In genomic region chr12:6378709-6379427, GRCh38 we compare ENCODE assay signal across 23 cellular contexts. TPM values are rescaled to one million over a fixed set of nuclear protein-coding genes. Genes with fewer than 3 reads are reported as not detected.
DNase-seq lines count a peak whose midpoint lies in the region; ATAC-seq and TF ChIP-seq lines count a peak whose summit lies in the region.
"Had no signal": no experiment of that assay in that cellular context is flagged by ENCODE, and none has a peak within 500 bp of the region (broad histone marks: within the 10 kb centered on the region; RNA-seq: fewer than 3 reads in every experiment).

No MANE protein-coding gene starts in this region.

- peak overlapping the region in 6 of 11 experiments; percentile 7 to 67 (median 40); a peak in 9 of 22 replicates for H3K27ac ChIP-seq in BLaER1 treated with 17β-estradiol and CSF1 and Interleukin-3, amounts not matched to agents 10 nM and 100 nM
- H3K27ac ChIP-seq in IMR-90 (ENCODE audit: insufficient read depth, low read length) (no peak overlapping the region), endodermal cell (ENCODE audit: low read depth, low read length) (no peak overlapping the region)
- H3K27ac ChIP-seq: cardiac muscle cell, vagina had no signal

- H4K91ac ChIP-seq in IMR-90 (ENCODE audit: insufficient read depth, low read depth, low read length): no peak overlapping the region

- H3K4me3 ChIP-seq in BLaER1 treated with 17β-estradiol and CSF1 and Interleukin-3, amounts not matched to agents 10 nM and 100 nM: 0 out of 20 replicates have a peak overlapping the region, but pooled peaks of 1 of the 10 experiments have one; percentile 2
- no peak overlapping the region for H3K4me3 ChIP-seq in IMR-90 (ENCODE audit: insufficient read depth, low read depth, low read length)
- H3K4me3 ChIP-seq in endodermal cell (ENCODE audit: low read length): no peak overlapping the region
- H3K4me3 ChIP-seq: cardiac muscle cell, vagina had no signal

- H2AK5ac ChIP-seq in IMR-90 (ENCODE audit: low read depth, low read length): no peak overlapping the region

- H2BK5ac ChIP-seq in IMR-90 (ENCODE audit: low read depth, low read length, poor library complexity, severe bottlenecking): no peak overlapping the region

- H3K23ac ChIP-seq in IMR-90 (ENCODE audit: low read depth, low read length): no peak overlapping the region

- peaks cover 6 to 12% of the 10 kb centered on the region in 2 experiments; a peak in 2 of 4 replicates for H3K79me1 ChIP-seq in IMR-90 (ENCODE audit: low read depth in 1 of 2, low read length in 2 of 2)

- BruUV-seq in IMR-90 (replicated peaks; lab: Mats Ljungman, UMichigan): no TSS peak

- no peak for DNase-seq in IMR-90
- DNase-seq in pons (ENCODE audit: low spot score): peak; percentile 43
- no peak for DNase-seq in NCI-H748 (lab: John Stamatoyannopoulos, UW; ENCODE audit: unreplicated experiment)
- DNase-seq in endodermal cell: no peak
- DNase-seq in COR-L47 (lab: John Stamatoyannopoulos, UW): no peak
- no peak for DNase-seq in T-helper 17 cell
- DNase-seq: activated CD4-positive, alpha-beta T cell treated with anti-CD3 and anti-CD28 coated beads, Interleukin-2, amount 10 ng/mL, durations not matched to agents 24 days and 14 days; activated CD8-positive, alpha-beta memory T cell treated with anti-CD3 and anti-CD28 coated beads, Interleukin-2, amount 50 U/mL, for 4 hours; activated gamma-delta T cell treated with Interleukin-2 at 50 U/mL for 16 hours; erythroblast; Karpas-422; NCI-H1436; NCI-H2171 treated with DMSO at 0.1 percent for 48 hours; NCI-H82; retina had no signal

- TF ChIP-seq RAD21 in IMR-90 (IDR thresholded peaks at IDR 0.05; ENCODE audit: low read length): no peak

- TF ChIP-seq CTCF in IMR-90 (conservative IDR thresholded peaks at IDR 0.05; ENCODE audit: low read depth, low read length) (no peak), endodermal cell (conservative IDR thresholded peaks at IDR 0.05) (no peak)

- no peak overlapping the region for H3K14ac ChIP-seq in IMR-90 (replicated peaks; ENCODE audit: low read depth, low read length)

- peaks cover 92% of the 10 kb centered on the region for H3K4me1 Mint-ChIP-seq in dendritic cell treated with granulocyte-macrophage colony-stimulating factor and Interleukin-4, amounts not matched to agents 40 ng/mL and 50 ng/mL, for 4 days (ENCODE audit: low read depth)
- H3K4me1 Mint-ChIP-seq in endodermal cell (peaks cover 73% of the 10 kb centered on the region), T-helper 17 cell (peaks cover 21% of the 10 kb centered on the region)

- H3K4me2 ChIP-seq in BLaER1 treated with 17β-estradiol and CSF1 and Interleukin-3, amounts not matched to agents 10 nM and 100 nM: peak overlapping the region; percentile 27 to 89 (median 73); a peak in 21 of 22 replicates
- no peak overlapping the region for H3K4me2 ChIP-seq in IMR-90 (ENCODE audit: low read depth, low read length)

- H2BK120ac ChIP-seq in IMR-90 (ENCODE audit: low read depth, low read length): no peak overlapping the region

- H3K9ac ChIP-seq in BLaER1 treated with 17β-estradiol and CSF1 and Interleukin-3, amounts not matched to agents 10 nM and 100 nM: peak overlapping the region in 4 of 11 experiments; percentile 24 to 49 (median 39); a peak in 5 of 22 replicates
- no peak overlapping the region for H3K9ac ChIP-seq in IMR-90 (ENCODE audit: low read depth, low read length)
- no peak overlapping the region for H3K9ac ChIP-seq in endodermal cell (ENCODE audit: extremely low read depth, low read length, poor library complexity, severe bottlenecking)

- in situ Hi-C loops in IMR-90 (cut with MboI; ENCODE audit: low sequenced_read_pairs): no loop called here

- H2AK9ac ChIP-seq in IMR-90 (replicated peaks; ENCODE audit: low read depth, low read length, poor library complexity): no peak overlapping the region

- peaks cover 0 to 51% (median 41%) of the 10 kb centered on the region in 11 experiments; a peak in 17 of 22 replicates for H3K27me3 ChIP-seq in BLaER1 treated with 17β-estradiol and CSF1 and Interleukin-3, amounts not matched to agents 10 nM and 100 nM
- H3K27me3 ChIP-seq in IMR-90 (ENCODE audit: control insufficient read depth, insufficient read depth, low read length): no peaks in the 10 kb centered on the region
- H3K27me3 ChIP-seq in endodermal cell (ENCODE audit: control insufficient read depth, insufficient read depth, low read length, poor library complexity, severe bottlenecking): peaks cover 12% of the 10 kb centered on the region
- H3K27me3 ChIP-seq: vagina had no signal

- no peak overlapping the region for H2BK20ac ChIP-seq in IMR-90 (ENCODE audit: low read depth, low read length)

- peaks cover 22% of the 10 kb centered on the region for H3K9me1 ChIP-seq in IMR-90 (ENCODE audit: insufficient read depth, low read length)

- peak overlapping the region; percentile 48 for H3K4me3 Mint-ChIP-seq in dendritic cell treated with granulocyte-macrophage colony-stimulating factor and Interleukin-4, amounts not matched to agents 40 ng/mL and 50 ng/mL, for 4 days
- no peak overlapping the region for H3K4me3 Mint-ChIP-seq in endodermal cell
- H3K4me3 Mint-ChIP-seq in T-helper 17 cell: no peak overlapping the region
- H3K4me3 Mint-ChIP-seq: activated CD4-positive, alpha-beta T cell treated with anti-CD3 and anti-CD28 coated beads, Interleukin-2, amount 10 ng/mL, durations not matched to agents 24 days and 14 days; stimulated activated naive CD8-positive, alpha-beta T cell treated with anti-CD3 and anti-CD28 coated beads, Interleukin-15, Interleukin-2, amounts not matched to agents 100 ng/mL and 50 ng/mL, for 24 hours had no signal

- H3K56ac ChIP-seq in IMR-90 (ENCODE audit: extremely low read depth, insufficient read depth, low read length): no peak overlapping the region

- H3K9me3 Mint-ChIP-seq in dendritic cell treated with granulocyte-macrophage colony-stimulating factor and Interleukin-4, amounts not matched to agents 40 ng/mL and 50 ng/mL, for 4 days: no peaks in the 10 kb centered on the region
- no peaks in the 10 kb centered on the region for H3K9me3 Mint-ChIP-seq in endodermal cell
- H3K9me3 Mint-ChIP-seq: activated CD4-positive, alpha-beta T cell treated with anti-CD3 and anti-CD28 coated beads, Interleukin-2, amount 10 ng/mL, durations not matched to agents 24 days and 14 days; stimulated activated naive CD8-positive, alpha-beta T cell treated with anti-CD3 and anti-CD28 coated beads, Interleukin-15, Interleukin-2, amounts not matched to agents 100 ng/mL and 50 ng/mL, for 24 hours had no signal

- no peak overlapping the region for H2AFZ ChIP-seq in IMR-90 (replicated peaks; ENCODE audit: low read length, poor library complexity)

- H3K36me3 ChIP-seq in BLaER1 treated with 17β-estradiol and CSF1 and Interleukin-3, amounts not matched to agents 10 nM and 100 nM: no peaks in the 10 kb centered on the region
- no peaks in the 10 kb centered on the region for H3K36me3 ChIP-seq in IMR-90 (ENCODE audit: control insufficient read depth, insufficient read depth, low read length)
- no peaks in the 10 kb centered on the region for H3K36me3 ChIP-seq in endodermal cell (ENCODE audit: control insufficient read depth, insufficient read depth, low read length)
- H3K36me3 ChIP-seq: cardiac muscle cell, vagina had no signal

- POLR2A ChIA-PET in IMR-90 (lab: Charles Lee; ENCODE audit: unreplicated experiment): no interaction called here

- 0 out of 2 replicates have a peak overlapping the region, but pooled peaks have one; percentile 17 for H3K4ac ChIP-seq in IMR-90 (ENCODE audit: low read depth, low read length)

- ATAC-seq in IMR-90 (ENCODE audit: low read depth) (no peak), T-helper 17 cell (no peak)

- no peaks in the 10 kb centered on the region for H4K20me1 ChIP-seq in BLaER1 treated with 17β-estradiol and CSF1 and Interleukin-3, amounts not matched to agents 10 nM and 100 nM
- H4K20me1 ChIP-seq in IMR-90 (ENCODE audit: insufficient read depth, low read length): no peaks in the 10 kb centered on the region

- no peak for TF ChIP-seq POLR2A in IMR-90 (IDR thresholded peaks at IDR 0.05; ENCODE audit: low read depth, low read length)

- dilution Hi-C loops in IMR-90 (cut with HindIII; ENCODE audit: low sequenced_read_pairs, unreplicated experiment): no loop called here

- intact Hi-C loops in IMR-90 (cut with micrococcal nuclease): no loop called here
- intact Hi-C loops in dendritic cell treated with granulocyte-macrophage colony-stimulating factor and Interleukin-4, amounts not matched to agents 40 ng/mL and 50 ng/mL, for 4 days (cut with micrococcal nuclease): loop anchor here (5.0 kb wide), 1 partner anchor 42 kb away; no protein-coding TSS in a partner anchor

- H4K8ac ChIP-seq in IMR-90 (ENCODE audit: low read depth in 2 of 2, low read length in 2 of 2): no peak overlapping the region

- H3K18ac ChIP-seq in IMR-90 (ENCODE audit: low read depth, low read length): no peak overlapping the region

- peaks cover 44 to 94% (median 68%) of the 10 kb centered on the region in 10 experiments for H3K4me1 ChIP-seq in BLaER1 treated with 17β-estradiol and CSF1 and Interleukin-3, amounts not matched to agents 10 nM and 100 nM
- peaks cover 20% of the 10 kb centered on the region for H3K4me1 ChIP-seq in IMR-90 (ENCODE audit: control insufficient read depth, insufficient read depth, low read length)
- peaks cover 31% of the 10 kb centered on the region for H3K4me1 ChIP-seq in endodermal cell (ENCODE audit: control insufficient read depth, insufficient read depth, low read length)

- H3K27me3 Mint-ChIP-seq in dendritic cell treated with granulocyte-macrophage colony-stimulating factor and Interleukin-4, amounts not matched to agents 40 ng/mL and 50 ng/mL, for 4 days: peaks cover 2% of the 10 kb centered on the region
- H3K27me3 Mint-ChIP-seq in endodermal cell (ENCODE audit: insufficient read depth) (peaks cover 25% of the 10 kb centered on the region), T-helper 17 cell (peaks cover 27% of the 10 kb centered on the region)

- no peak overlapping the region for H4K5ac ChIP-seq in IMR-90 (ENCODE audit: low read depth, low read length)

- CTCF ChIA-PET in IMR-90 (lab: Yijun Ruan, JAX): no interaction called here

- no peaks in the 10 kb centered on the region for H3K9me3 ChIP-seq in BLaER1 treated with 17β-estradiol and CSF1 and Interleukin-3, amounts not matched to agents 10 nM and 100 nM (replicated peaks in 1 of 11)
- H3K9me3 ChIP-seq in IMR-90 (ENCODE audit: control insufficient read depth, insufficient read depth, low read length) (no peaks in the 10 kb centered on the region), endodermal cell (ENCODE audit: control insufficient read depth, low read length) (no peaks in the 10 kb centered on the region), T-helper 17 cell (ENCODE audit: control insufficient read depth, low read length, poor library complexity, severe bottlenecking) (no peaks in the 10 kb centered on the region)
- H3K9me3 ChIP-seq: vagina had no signal

- peak overlapping the region; percentile 86 for H3K27ac Mint-ChIP-seq in dendritic cell treated with granulocyte-macrophage colony-stimulating factor and Interleukin-4, amounts not matched to agents 40 ng/mL and 50 ng/mL, for 4 days
- H3K27ac Mint-ChIP-seq in endodermal cell (no peak overlapping the region), T-helper 17 cell (no peak overlapping the region)
- H3K27ac Mint-ChIP-seq: activated CD4-positive, alpha-beta T cell treated with anti-CD3 and anti-CD28 coated beads, Interleukin-2, amount 10 ng/mL, durations not matched to agents 24 days and 14 days; stimulated activated naive CD8-positive, alpha-beta T cell treated with anti-CD3 and anti-CD28 coated beads, Interleukin-15, Interleukin-2, amounts not matched to agents 100 ng/mL and 50 ng/mL, for 24 hours had no signal

- H2BK15ac ChIP-seq in IMR-90 (ENCODE audit: low read depth, low read length): no peak overlapping the region

- no CpG with 5 or more reads among the region's 13 CpGs for WGBS in IMR-90 (ENCODE audit: extremely low coverage in 2 of 2, insufficient read length in 1 of 2), 2 experiments
- 91 to 100% methylated on average over 6 to 12 of the region's 13 CpGs for whole genome bisulfite sequencing in endodermal cell (ENCODE audit: insufficient coverage in 1 of 2, insufficient read length in 1 of 2), 2 experiments

- H3K36me3 Mint-ChIP-seq in dendritic cell treated with granulocyte-macrophage colony-stimulating factor and Interleukin-4, amounts not matched to agents 40 ng/mL and 50 ng/mL, for 4 days (ENCODE audit: low read depth): no peaks in the 10 kb centered on the region
- no peaks in the 10 kb centered on the region for H3K36me3 Mint-ChIP-seq in endodermal cell (ENCODE audit: low read depth)
- peaks cover 2% of the 10 kb centered on the region for H3K36me3 Mint-ChIP-seq in T-helper 17 cell (ENCODE audit: low read depth)

RNA-seq across cellular contexts. Expression of gene SCNN1A, which starts 3.5 kb away (rescaled TPM):
- total RNA-seq in IMR-90 (2012; rRNA removed): not detected in 2 replicates
- 0.24 and 0.41 TPM in 2 replicates for polyA plus RNA-seq in IMR-90 (2012; rRNA removed)
- 0.13 and 0.16 TPM in 2 replicates for polyA plus RNA-seq in IMR-90 (2012; cell fraction: cytosol; rRNA removed)
- polyA plus RNA-seq in IMR-90 (2012; cell fraction: nucleus; rRNA removed; ENCODE audit: low replicate concordance): 0.32 and 1.2 TPM in 2 replicates
- total RNA-seq in endodermal cell: 10 to 100 TPM; 32.1 to 87.7 TPM
- polyA plus RNA-seq in endodermal cell (2013, experiment 1 of 2): 9.0 TPM
- polyA plus RNA-seq in endodermal cell (2013, experiment 2 of 2): 4.3 TPM
- total RNA-seq in T-helper 17 cell: 1 to 10 TPM; 2.1 to 2.8 TPM
- total RNA-seq: activated CD4-positive, alpha-beta T cell treated with anti-CD3 and anti-CD28 coated beads, Interleukin-2, amount 10 ng/mL, durations not matched to agents 24 days and 14 days; glomerular endothelial cell; RPMI7951 had no signal
- polyA plus RNA-seq: cardiac muscle cell, neural cell had no signal

RNA-seq across cellular contexts. Expression of gene LTBR, which starts 5.1 kb away (rescaled TPM):
- total RNA-seq in IMR-90 (2012; rRNA removed) (19.7 and 24.7 TPM in 2 replicates), endodermal cell (1 to 10 TPM; 8.4 to 9.1 TPM), T-helper 17 cell (1 to 10 TPM in 1 of 2 donors, under 1 TPM in 1; 0.47 to 1.4 TPM)
- polyA plus RNA-seq in IMR-90 (2012; rRNA removed): 62.5 and 66.0 TPM in 2 replicates
- 71.8 and 82.3 TPM in 2 replicates for polyA plus RNA-seq in IMR-90 (2012; cell fraction: cytosol; rRNA removed)
- 71.5 and 142 TPM in 2 replicates for polyA plus RNA-seq in IMR-90 (2012; cell fraction: nucleus; rRNA removed; ENCODE audit: low replicate concordance)
- polyA plus RNA-seq in endodermal cell (2013, experiment 1 of 2): 1.5 TPM
- 1.9 TPM for polyA plus RNA-seq in endodermal cell (2013, experiment 2 of 2)
- polyA plus RNA-seq: neural cell had no signal

RNA-seq across cellular contexts. Expression of gene TNFRSF1A, which starts 37.0 kb away (rescaled TPM):
- total RNA-seq in IMR-90 (2012; rRNA removed) (79.6 and 86.7 TPM in 2 replicates), endodermal cell (10 to 100 TPM; 43.2 to 86.2 TPM), T-helper 17 cell (10 to 100 TPM; 22.4 to 23.0 TPM)
- 136 and 138 TPM in 2 replicates for polyA plus RNA-seq in IMR-90 (2012; rRNA removed)
- polyA plus RNA-seq in IMR-90 (2012; cell fraction: cytosol; rRNA removed): 105 and 167 TPM in 2 replicates
- polyA plus RNA-seq in IMR-90 (2012; cell fraction: nucleus; rRNA removed; ENCODE audit: low replicate concordance): 102 and 107 TPM in 2 replicates
- 39.7 TPM for polyA plus RNA-seq in endodermal cell (2013, experiment 1 of 2)
- 37.7 TPM for polyA plus RNA-seq in endodermal cell (2013, experiment 2 of 2)

Comparison
In these comparisons a context has a peak if more than half of its experiments do, and no peak if none do; other contexts are left out.
1. H3K27ac ChIP-seq: peak in BLaER1 treated with 17β-estradiol and CSF1 and Interleukin-3, amounts not matched to agents 10 nM and 100 nM (6 of 11); none in IMR-90 (single experiment) and endodermal cell (single experiment).
2. RNA of gene SCNN1A, which starts 3.5 kb away (total RNA-seq): 32.1 to 87.7 TPM in endodermal cell; 2.1 to 2.8 TPM in T-helper 17 cell and not detected in IMR-90; every median in the first group is over 4 times any median in the second.